29 cellular contexts compared by ENCODE assay signal in genomic region chr13:71209217-71209616, GRCh38.
"Had no signal": no experiment of that assay in that cellular context is flagged by ENCODE, and none has a peak within 500 bp of the region (broad histone marks: within the 10 kb centered on the region; RNA-seq: fewer than 3 reads in every experiment).

No MANE protein-coding gene starts in this region.

- H3K9me3 ChIP-seq: ascending aorta had no signal

- H3K27me3 ChIP-seq: ascending aorta, cardiac muscle cell had no signal

- H3K4me3 ChIP-seq: ascending aorta, cardiac muscle cell had no signal

- H3K27ac ChIP-seq: ascending aorta, cardiac muscle cell, VCaP had no signal

- DNase-seq: activated B cell treated with CpG ODN at 0.5 μM for 24 hours; activated CD4-positive, alpha-beta memory T cell treated with anti-CD3 and anti-CD28 coated beads, Interleukin-2, amount 10 ng/mL, durations not matched to agents 7 days and 5 days; activated CD4-positive, alpha-beta T cell treated with anti-CD3 and anti-CD28 coated beads for 4 hours; activated CD4-positive, alpha-beta T cell treated with anti-CD3 and anti-CD28 coated beads, Interleukin-2, amount 10 ng/mL, durations not matched to agents 24 days and 14 days; activated CD4-positive, alpha-beta T cell treated with anti-CD3 and anti-CD28 coated beads, Interleukin-2, amount 50 U/mL, for 1 hour; activated CD4-positive, alpha-beta T cell treated with anti-CD3 and anti-CD28 coated beads, Interleukin-2, amount 50 U/mL, for 48 hours; activated CD4-positive, CD25-positive, alpha-beta regulatory T cell treated with anti-CD3 and anti-CD28 coated beads, Interleukin-2, amount 50 U/mL, for 72 hours; activated CD8-positive, alpha-beta memory T cell treated with anti-CD3 and anti-CD28 coated beads for 24 hours; activated CD8-positive, alpha-beta memory T cell treated with anti-CD3 and anti-CD28 coated beads, Interleukin-2, amount 10 ng/mL, durations not matched to agents 7 days and 5 days; activated CD8-positive, alpha-beta memory T cell treated with anti-CD3 and anti-CD28 coated beads, Interleukin-2, amount 50 U/mL, for 48 hours; activated CD8-positive, alpha-beta T cell treated with anti-CD3 and anti-CD28 coated beads, Interleukin-2, amount 10 ng/mL, durations not matched to agents 7 days and 5 days; activated effector memory CD4-positive, alpha-beta T cell treated with Interleukin-2 at 50 U/mL for 16 hours; activated gamma-delta T cell; activated naive CD4-positive, alpha-beta T cell treated with anti-CD3 and anti-CD28 coated beads, Interleukin-2, amount 10 ng/mL, durations not matched to agents 7 days and 5 days; activated naive CD4-positive, alpha-beta T cell treated with Interleukin-2 at 50 U/mL for 16 hours; activated naive CD8-positive, alpha-beta T cell treated with anti-CD3 and anti-CD28 coated beads, Interleukin-2, amount 10 ng/mL, durations not matched to agents 7 days and 5 days; activated naive CD8-positive, alpha-beta T cell treated with anti-CD3 and anti-CD28 coated beads, Interleukin-2, amount 50 U/mL, for 24 hours; activated T-cell treated with anti-CD3 and anti-CD28 coated beads, Interleukin-2, amount 50 U/mL, for 24 hours; activated T-cell treated with anti-CD3 and anti-CD28 coated beads, Interleukin-2, amount 50 U/mL, for 48 hours; amygdala; anterior cingulate cortex; caudate nucleus; cerebellar nuclear complex; T-helper 1 cell; T-helper 2 cell; T-helper 9 cell had no signal

- ATAC-seq: activated CD8-positive, alpha-beta memory T cell treated with anti-CD3 and anti-CD28 coated beads, Interleukin-2, amount 10 ng/mL, durations not matched to agents 7 days and 5 days; activated CD8-positive, alpha-beta T cell treated with anti-CD3 and anti-CD28 coated beads, Interleukin-2, amount 10 ng/mL, durations not matched to agents 7 days and 5 days; activated naive CD8-positive, alpha-beta T cell treated with anti-CD3 and anti-CD28 coated beads, Interleukin-2, amount 50 U/mL, for 24 hours had no signal

- H3K36me3 ChIP-seq: ascending aorta, cardiac muscle cell had no signal
